14 cellular contexts compared by ENCODE assay signal in the genomic region with DNA sequence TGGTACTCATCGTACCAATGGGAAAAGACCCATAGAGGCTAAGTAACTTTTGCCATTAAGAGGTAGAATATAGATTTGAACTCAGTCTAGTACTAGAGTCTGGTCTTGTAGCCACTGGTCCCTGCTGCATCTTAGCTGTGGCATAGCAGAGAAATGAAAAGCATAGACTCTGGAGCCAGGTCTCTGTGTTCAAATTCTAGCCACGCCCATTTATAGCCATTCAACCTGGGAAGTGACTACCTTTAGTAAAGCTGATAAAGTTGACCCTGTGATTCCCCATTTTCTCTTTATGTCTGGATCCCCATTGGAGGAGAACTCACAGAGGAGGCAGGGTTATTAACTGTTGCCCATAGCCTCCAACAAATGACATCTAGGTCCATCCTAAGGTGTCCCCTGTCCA.
DNase-seq lines count a peak whose midpoint lies in the region; ATAC-seq and TF ChIP-seq lines count a peak whose summit lies in the region.
"Had no signal": no experiment of that assay in that cellular context is flagged by ENCODE, and none has a peak within 500 bp of the region (broad histone marks: within the 10 kb centered on the region; RNA-seq: fewer than 3 reads in every experiment).

No MANE protein-coding gene starts in this region.

- H2BK5ac ChIP-seq in trophoblast cell (ENCODE audit: low read depth, low read length, poor library complexity) = peak overlapping the region; percentile 88

- ATAC-seq in heart right ventricle = no peak
- no peak for ATAC-seq in left ventricle myocardium superior
- no peak for ATAC-seq in upper lobe of right lung
- ATAC-seq in GM21737 (IDR thresholded peaks at IDR 0.05; ENCODE audit: unreplicated experiment) = no peak
- ATAC-seq: activated CD4-positive, alpha-beta T cell treated with anti-CD3 and anti-CD28 coated beads for 36 hours; activated naive CD4-positive, alpha-beta T cell treated with anti-CD3 and anti-CD28 coated beads, Interleukin-2, amount 50 U/mL, for 72 hours; stimulated activated naive CD8-positive, alpha-beta T cell treated with anti-CD3 and anti-CD28 coated beads, Interleukin-15, Interleukin-2, amounts not matched to agents 100 U/mL and 50 U/mL, for 24 hours had no signal

- no peaks in the 10 kb centered on the region for H3K9me2 ChIP-seq in hepatocyte (replicated peaks; ENCODE audit: insufficient read depth)

- H3K14ac ChIP-seq in trophoblast cell (ENCODE audit: low read length) = peak overlapping the region; percentile 48

- H4K20me1 ChIP-seq in hepatocyte (ENCODE audit: insufficient read depth, poor library complexity, severe bottlenecking) = no peaks in the 10 kb centered on the region

- H2BK12ac ChIP-seq in trophoblast cell (ENCODE audit: low read length) = peak overlapping the region; percentile 96

- H3K79me2 ChIP-seq in hepatocyte = no peaks in the 10 kb centered on the region
- H3K79me2 ChIP-seq in trophoblast cell (ENCODE audit: control insufficient read depth, insufficient read depth, low read length, poor library complexity) = peaks cover 1% of the 10 kb centered on the region

- H2BK120ac ChIP-seq in trophoblast cell (ENCODE audit: insufficient read depth, low read length, poor library complexity) = peak overlapping the region; percentile 82

- H4K91ac ChIP-seq in trophoblast cell (ENCODE audit: low read depth, low read length) = peak overlapping the region; percentile 76

- peak overlapping the region; percentile 20 for H2AK5ac ChIP-seq in trophoblast cell (ENCODE audit: low read length)

- no peak overlapping the region for H4K12ac ChIP-seq in trophoblast cell (ENCODE audit: low read depth, low read length)

- DNase-seq in heart right ventricle = no peak
- DNase-seq in left ventricle myocardium superior = no peak
- no peak for DNase-seq in hepatocyte (ENCODE audit: low spot score)
- DNase-seq in trophoblast cell = no peak
- DNase-seq in upper lobe of right lung = no peak
- DNase-seq in activated naive CD4-positive, alpha-beta T cell (lab: John Stamatoyannopoulos, UW) = no peak
- no peak for DNase-seq in hippocampal formation (lab: John Stamatoyannopoulos, UW)
- DNase-seq: activated CD4-positive, alpha-beta T cell treated with anti-CD3 and anti-CD28 coated beads for 36 hours; DND-41; erythroblast; SIG-M5; stimulated activated naive CD8-positive, alpha-beta T cell treated with anti-CD3 and anti-CD28 coated beads, Interleukin-15, Interleukin-2, amounts not matched to agents 100 U/mL and 50 U/mL, for 24 hours had no signal

- 95 to 98% methylated on average over 2 of the region's 2 CpGs for WGBS in heart right ventricle, 2 donors
- WGBS in hepatocyte (ENCODE audit: low lambda C conversion rate, missing lambda C conversion rate) = 92% methylated on average over 2 of the region's 2 CpGs
- no CpG with 5 or more reads among the region's 2 CpGs for WGBS in trophoblast cell (ENCODE audit: extremely low coverage, insufficient coverage, insufficient read length)

- H3K4ac ChIP-seq in trophoblast cell (ENCODE audit: low read depth, low read length) = peak overlapping the region; percentile 50

- H3K23ac ChIP-seq in trophoblast cell (ENCODE audit: low read length) = no peak overlapping the region

- peaks cover 4 to 49% (median 32%) of the 10 kb centered on the region in 9 donors for H3K4me1 ChIP-seq in heart right ventricle
- H3K4me1 ChIP-seq in hepatocyte (ENCODE audit: insufficient read depth) = peaks cover 19% of the 10 kb centered on the region
- peaks cover 3 to 6% of the 10 kb centered on the region in 2 experiments for H3K4me1 ChIP-seq in trophoblast cell (ENCODE audit: control insufficient read depth in 1 of 2, insufficient read depth in 2 of 2, low read length in 2 of 2)
- peaks cover 17% of the 10 kb centered on the region for H3K4me1 ChIP-seq in upper lobe of right lung

- no peak overlapping the region for H3K4me2 ChIP-seq in hepatocyte
- no peak overlapping the region for H3K4me2 ChIP-seq in trophoblast cell (ENCODE audit: low read length)

- H3K9me3 ChIP-seq in heart right ventricle (peaks cover 0 to 6% (median 0%) of the 10 kb centered on the region in 11 donors), hepatocyte (ENCODE audit: low read depth) (no peaks in the 10 kb centered on the region), trophoblast cell (ENCODE audit: insufficient read depth, low read depth, low read length) (no peaks in the 10 kb centered on the region), upper lobe of right lung (no peaks in the 10 kb centered on the region)

- TF ChIP-seq CTCF in heart right ventricle (IDR thresholded peaks at IDR 0.05) = no peak
- TF ChIP-seq CTCF in hepatocyte (IDR thresholded peaks at IDR 0.05; ENCODE audit: poor library complexity) = no peak
- TF ChIP-seq CTCF in upper lobe of right lung (IDR thresholded peaks at IDR 0.05) = no peak

- H3K27ac ChIP-seq in heart right ventricle = peak overlapping the region; percentile 69 to 91 (median 84)
- H3K27ac ChIP-seq in hepatocyte = peak overlapping the region; percentile 84
- peak overlapping the region; percentile 81 for H3K27ac ChIP-seq in trophoblast cell (ENCODE audit: low read depth, low read length)
- peak overlapping the region; percentile 75 for H3K27ac ChIP-seq in upper lobe of right lung

- intact Hi-C loops in heart right ventricle (cut with DNase I) (loop anchor here in 3 of 10 donors (5.0 kb wide), 2 partner anchors 82 to 102 kb away; no protein-coding TSS in a partner anchor), left ventricle myocardium superior (cut with micrococcal nuclease) (no loop called here), upper lobe of right lung (cut with DNase I) (no loop called here)

- no peak overlapping the region for H3K9ac ChIP-seq in trophoblast cell (ENCODE audit: low read length)

- H4K8ac ChIP-seq in trophoblast cell (ENCODE audit: low read depth, low read length) = peak overlapping the region; percentile 12

- H3K27me3 ChIP-seq in heart right ventricle (no peaks in the 10 kb centered on the region), hepatocyte (no peaks in the 10 kb centered on the region), trophoblast cell (ENCODE audit: insufficient read depth, low read length) (no peaks in the 10 kb centered on the region), upper lobe of right lung (no peaks in the 10 kb centered on the region)

- H2AFZ ChIP-seq in hepatocyte (no peak overlapping the region), trophoblast cell (ENCODE audit: insufficient read depth, low read length, poor library complexity) (peak overlapping the region; percentile 12)

- H3K4me3 ChIP-seq in heart right ventricle (no peak overlapping the region), hepatocyte (no peak overlapping the region), trophoblast cell (ENCODE audit: low read depth, low read length) (no peak overlapping the region), upper lobe of right lung (no peak overlapping the region)

- H3K36me3 ChIP-seq in heart right ventricle (peaks cover 0 to 17% (median 0%) of the 10 kb centered on the region in 9 donors), hepatocyte (replicated peaks; ENCODE audit: insufficient read depth, low read depth) (no peaks in the 10 kb centered on the region), trophoblast cell (ENCODE audit: control insufficient read depth in 1 of 2, insufficient read depth in 2 of 2, low read length in 2 of 2) (no peaks in the 10 kb centered on the region), upper lobe of right lung (no peaks in the 10 kb centered on the region)

- H3K18ac ChIP-seq in trophoblast cell (ENCODE audit: low read length) = peak overlapping the region; percentile 68

- peaks cover 19% of the 10 kb centered on the region for H3K79me1 ChIP-seq in trophoblast cell (ENCODE audit: low read length)
